Comparison of ENCODE assay signal across 12 cellular contexts in the genomic region with DNA sequence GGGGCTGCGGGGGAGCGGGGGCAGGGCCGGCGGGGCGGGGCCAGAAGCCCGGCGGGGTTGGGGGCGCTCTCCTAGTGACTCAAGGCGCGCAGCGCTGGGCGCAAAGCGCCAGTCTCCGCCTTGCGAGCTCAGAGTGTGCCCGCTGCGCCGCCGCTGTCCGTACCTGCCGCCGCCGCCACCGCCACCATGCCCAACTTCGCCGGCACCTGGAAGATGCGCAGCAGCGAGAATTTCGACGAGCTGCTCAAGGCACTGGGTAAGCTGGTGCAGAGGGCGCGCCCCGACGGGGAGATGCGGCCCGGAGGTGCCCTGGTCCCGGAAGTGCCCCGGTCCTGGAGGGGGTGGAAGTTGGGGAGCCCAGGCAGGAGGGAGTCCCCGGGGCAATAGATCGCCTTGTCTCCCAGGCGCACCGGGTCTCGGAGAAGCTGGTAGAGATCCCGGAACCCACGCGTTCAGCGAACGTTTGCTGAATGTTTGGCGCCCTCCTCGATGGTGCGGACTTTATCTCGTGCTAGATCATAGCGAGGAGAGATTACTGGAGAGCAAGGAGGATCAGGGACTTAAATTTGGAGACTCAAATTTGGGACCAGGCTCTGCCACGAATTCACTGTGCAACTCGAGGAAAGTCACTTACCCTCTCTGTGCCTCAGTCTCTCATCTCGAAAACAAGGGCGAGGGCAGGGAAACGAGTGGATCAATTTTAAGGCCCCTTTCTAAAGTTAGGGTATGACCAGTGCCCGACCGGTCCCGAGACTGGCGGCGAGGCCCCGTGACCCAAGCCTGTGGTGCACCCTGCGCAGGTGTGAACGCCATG. TPM values are rescaled to one million over a fixed set of nuclear protein-coding genes. Genes with fewer than 3 reads are reported as not detected.
A peak's percentile ranks its signal among the peaks of the same experiment; 100 is the strongest.
DNase-seq lines count a peak whose midpoint lies in the region; ATAC-seq and TF ChIP-seq lines count a peak whose summit lies in the region.
"Had no signal": no experiment of that assay in that cellular context is flagged by ENCODE, and none has a peak within 500 bp of the region (broad histone marks: within the 10 kb centered on the region; RNA-seq: fewer than 3 reads in every experiment).

Gene CRABP1, plus strand, starts transcription at position 111 of the 814 bp plus-strand sequence. Its CDS starts 76 bp downstream, at position 187.

- intact Hi-C loops in breast epithelium (cut with DNase I; ENCODE audit: low total_unique reads), result no loop called here
- intact Hi-C loops in mammary epithelial cell (cut with micrococcal nuclease), result no loop called here

- H4K20me1 ChIP-seq in mammary epithelial cell (ENCODE audit: insufficient read depth, low read length), result no peaks in the 10 kb centered on the region

- TF ChIP-seq POLR2A in breast epithelium (IDR thresholded peaks at IDR 0.05) (no peak), suprapubic skin (IDR thresholded peaks at IDR 0.05) (no peak)

- TF ChIP-seq CTCF in breast epithelium (IDR thresholded peaks at IDR 0.05), result no peak
- no peak for TF ChIP-seq CTCF in mammary epithelial cell (conservative IDR thresholded peaks at IDR 0.05 in 1 of 2, IDR thresholded peaks at IDR 0.05 in 1 of 2; ENCODE audit: extremely low read depth in 1 of 2, insufficient read depth in 1 of 2, low read depth in 1 of 2, low read length in 2 of 2)
- TF ChIP-seq CTCF in suprapubic skin (IDR thresholded peaks at IDR 0.05), result no peak
- no peak for TF ChIP-seq CTCF in GM10266 (IDR thresholded peaks at IDR 0.05; ENCODE audit: control insufficient read depth, insufficient read depth, low read depth, missing control alignments)

- no peak within 1 kb of the TSS for H3K4me2 ChIP-seq in mammary epithelial cell (ENCODE audit: insufficient read depth, low read depth, low read length)
- H3K4me2 ChIP-seq: PC-9 had no signal

- in situ Hi-C loops in mammary epithelial cell (cut with MboI; ENCODE audit: low sequenced_read_pairs in 2 of 2), result no loop called here

- no peak within 1 kb of the TSS for H2AFZ ChIP-seq in mammary epithelial cell (ENCODE audit: low read depth, low read length)
- H2AFZ ChIP-seq: PC-9 had no signal

- no peak for TF ChIP-seq EP300 in suprapubic skin (IDR thresholded peaks at IDR 0.05)

- no TSS peak for BruUV-seq in mammary epithelial cell (replicated peaks; lab: Mats Ljungman, UMichigan)

- no peak for DNase-seq in breast epithelium (ENCODE audit: low spot score in 2 of 2)
- DNase-seq in mammary epithelial cell, result no peak
- DNase-seq in SK-N-MC (ENCODE audit: low read depth, low spot score), result no peak
- no peak for DNase-seq in suprapubic skin (ENCODE audit: low spot score in 2 of 2)
- DNase-seq in COLO668 (lab: John Stamatoyannopoulos, UW; ENCODE audit: unreplicated experiment), result no peak
- no peak for DNase-seq in GM10266 (ENCODE audit: extremely low spot score)
- DNase-seq: activated naive CD4-positive, alpha-beta T cell; CD4-positive, alpha-beta T cell; PC-9 had no signal

- H3K79me2 ChIP-seq in mammary epithelial cell (ENCODE audit: insufficient read depth, low read length), result no peaks in the 10 kb centered on the region

- H3K4me3 ChIP-seq in breast epithelium (peak within 1 kb of the TSS in 2 of 3 donors; percentile 52 to 64), mammary epithelial cell (replicated peaks in 1 of 3; ENCODE audit: insufficient read depth in 1 of 3, low read depth in 2 of 3, low read length in 3 of 3) (no peak within 1 kb of the TSS), SK-N-MC (peak within 1 kb of the TSS; percentile 76), iPS-20b (ENCODE audit: low read length) (peak within 1 kb of the TSS; percentile 79), suprapubic skin (peak within 1 kb of the TSS; percentile 34)
- H3K4me3 ChIP-seq: PC-9 had no signal

- H3K27me3 ChIP-seq in breast epithelium (peaks cover 0 to 34% of the 10 kb centered on the region in 2 donors), mammary epithelial cell (ENCODE audit: insufficient read depth, low read length) (peaks cover 30% of the 10 kb centered on the region), iPS-20b (ENCODE audit: insufficient read depth, low read length) (peaks cover 59% of the 10 kb centered on the region), suprapubic skin (peaks cover 74% of the 10 kb centered on the region)

- no peaks in the 10 kb centered on the region for H3K36me3 ChIP-seq in breast epithelium
- no peaks in the 10 kb centered on the region for H3K36me3 ChIP-seq in mammary epithelial cell (ENCODE audit: insufficient read depth, low read length)
- H3K36me3 ChIP-seq in SK-N-MC (ENCODE audit: insufficient read depth, low read length), result no peaks in the 10 kb centered on the region; the same call in 1 of the 2 replicates
- H3K36me3 ChIP-seq in iPS-20b (ENCODE audit: insufficient read depth, low read depth, low read length), result peaks cover 28% of the 10 kb centered on the region
- no peaks in the 10 kb centered on the region for H3K36me3 ChIP-seq in suprapubic skin

- no peaks in the 10 kb centered on the region for H3K4me1 ChIP-seq in breast epithelium
- H3K4me1 ChIP-seq in mammary epithelial cell (ENCODE audit: insufficient read depth, low read length), result peaks cover 3% of the 10 kb centered on the region
- H3K4me1 ChIP-seq in iPS-20b (ENCODE audit: insufficient read depth, low read length), result peaks cover 11% of the 10 kb centered on the region; the same call in 1 of the 2 replicates
- H3K4me1 ChIP-seq in suprapubic skin, result peaks cover 18% of the 10 kb centered on the region

- ATAC-seq in HG02759 (IDR thresholded peaks at IDR 0.05; ENCODE audit: unreplicated experiment), result no peak

- WGBS in mammary epithelial cell (ENCODE audit: low coverage, missing lambda C conversion rate), result 14% methylated on average over 17 of the region's 66 CpGs
- 3% methylated on average over 29 of the region's 66 CpGs for WGBS in suprapubic skin

- CTCF ChIA-PET in mammary epithelial cell (lab: Charles Lee; ENCODE audit: low non-redundant PET), result no interaction called here

- H3K27ac ChIP-seq in breast epithelium (no peak within 1 kb of the TSS), mammary epithelial cell (ENCODE audit: insufficient read depth, low read depth, low read length) (no peak within 1 kb of the TSS), SK-N-MC (no peak within 1 kb of the TSS), iPS-20b (ENCODE audit: low read length) (no peak within 1 kb of the TSS), suprapubic skin (no peak within 1 kb of the TSS)
- H3K27ac ChIP-seq: PC-9 had no signal

- dilution Hi-C loops in mammary epithelial cell (cut with HindIII; ENCODE audit: low sequenced_read_pairs), result no loop called here

- no peaks in the 10 kb centered on the region for H3K9me3 ChIP-seq in breast epithelium
- H3K9me3 ChIP-seq in mammary epithelial cell (replicated peaks; ENCODE audit: insufficient read depth, low read length), result no peaks in the 10 kb centered on the region
- H3K9me3 ChIP-seq in SK-N-MC (ENCODE audit: low read depth, low read length), result no peaks in the 10 kb centered on the region
- H3K9me3 ChIP-seq in iPS-20b (ENCODE audit: insufficient read depth, low read depth, low read length), result no peaks in the 10 kb centered on the region
- no peaks in the 10 kb centered on the region for H3K9me3 ChIP-seq in suprapubic skin

- no peak within 1 kb of the TSS for H3K9ac ChIP-seq in mammary epithelial cell (ENCODE audit: insufficient read depth, low read length)
- peak within 1 kb of the TSS; percentile 28 for H3K9ac ChIP-seq in SK-N-MC (ENCODE audit: insufficient read length)
- H3K9ac ChIP-seq in iPS-20b (ENCODE audit: low read depth, low read length), result peak within 1 kb of the TSS; percentile 84; the same call in 1 of the 2 replicates

RNA-seq across cellular contexts. Expression of gene CRABP1, which starts in this region (rescaled TPM):
- total RNA-seq in breast epithelium (10 to 100 TPM in 2 of 3 donors, not detected in 1; 11.5 to 14.5 TPM), mammary epithelial cell (not detected), suprapubic skin (1 to 10 TPM in 3 of 4 donors, not detected in 1; 2.6 to 8.7 (median 8.5) TPM)
- not detected for polyA plus RNA-seq in mammary epithelial cell
- not detected for polyA minus RNA-seq in mammary epithelial cell
- total RNA-seq: CD4-positive, alpha-beta T cell; PC-9; renal cortical epithelial cell had no signal

Comparison
In these comparisons a context has a peak if more than half of its experiments do, and no peak if none do; other contexts are left out.
1. H3K4me3 ChIP-seq: peak in breast epithelium (2 of 3), SK-N-MC (single experiment), iPS-20b (single experiment) and suprapubic skin (single experiment); none in mammary epithelial cell (0 of 3).